1 cellular context compared by ENCODE assay signal in the genomic region with DNA sequence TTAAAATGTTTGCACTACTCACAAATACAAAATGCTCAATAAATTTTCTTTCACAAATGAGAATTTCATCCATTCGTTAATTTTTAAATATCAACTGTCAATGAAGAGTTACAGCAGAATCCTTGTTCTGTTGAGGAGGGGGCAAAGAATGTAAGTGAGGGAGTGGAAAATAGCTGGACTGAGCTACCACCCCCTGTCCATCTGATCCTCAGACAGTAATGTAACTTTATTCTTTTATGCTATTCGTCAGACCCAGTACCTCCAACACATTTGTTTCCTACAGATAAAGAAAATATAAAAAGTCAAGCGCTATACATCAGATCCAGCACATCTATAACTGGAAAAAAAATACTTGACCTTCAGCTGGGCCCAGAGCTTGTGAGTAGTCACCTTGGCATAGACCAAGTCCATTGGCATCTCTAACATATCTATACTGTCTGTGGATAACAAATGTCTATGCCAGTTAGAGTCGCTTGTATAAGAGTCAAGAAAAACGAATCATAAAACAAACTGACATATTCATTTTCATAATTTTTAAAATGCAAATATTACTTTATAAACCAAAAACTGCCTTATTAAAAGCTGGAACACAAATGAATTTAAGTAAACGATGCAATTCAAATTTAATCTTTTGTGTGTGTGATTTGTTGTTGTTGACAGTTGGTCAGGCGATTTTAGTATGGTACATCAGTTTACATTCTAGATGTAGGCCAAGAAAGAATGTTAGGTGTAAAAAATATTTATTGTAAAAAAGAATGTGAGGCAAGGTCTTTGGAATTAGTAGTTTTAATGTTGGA.
A peak's percentile ranks its signal among the peaks of the same experiment; 100 is the strongest.
TF ChIP-seq lines count a peak whose summit lies in the region.

No MANE protein-coding gene starts in this region.

TF ChIP-seq in K562, 482 proteins besides CTCF, POLR2A, EP300 and RAD21 (continued from another document and continues in another):
- TF ChIP-seq, protein P1, sequence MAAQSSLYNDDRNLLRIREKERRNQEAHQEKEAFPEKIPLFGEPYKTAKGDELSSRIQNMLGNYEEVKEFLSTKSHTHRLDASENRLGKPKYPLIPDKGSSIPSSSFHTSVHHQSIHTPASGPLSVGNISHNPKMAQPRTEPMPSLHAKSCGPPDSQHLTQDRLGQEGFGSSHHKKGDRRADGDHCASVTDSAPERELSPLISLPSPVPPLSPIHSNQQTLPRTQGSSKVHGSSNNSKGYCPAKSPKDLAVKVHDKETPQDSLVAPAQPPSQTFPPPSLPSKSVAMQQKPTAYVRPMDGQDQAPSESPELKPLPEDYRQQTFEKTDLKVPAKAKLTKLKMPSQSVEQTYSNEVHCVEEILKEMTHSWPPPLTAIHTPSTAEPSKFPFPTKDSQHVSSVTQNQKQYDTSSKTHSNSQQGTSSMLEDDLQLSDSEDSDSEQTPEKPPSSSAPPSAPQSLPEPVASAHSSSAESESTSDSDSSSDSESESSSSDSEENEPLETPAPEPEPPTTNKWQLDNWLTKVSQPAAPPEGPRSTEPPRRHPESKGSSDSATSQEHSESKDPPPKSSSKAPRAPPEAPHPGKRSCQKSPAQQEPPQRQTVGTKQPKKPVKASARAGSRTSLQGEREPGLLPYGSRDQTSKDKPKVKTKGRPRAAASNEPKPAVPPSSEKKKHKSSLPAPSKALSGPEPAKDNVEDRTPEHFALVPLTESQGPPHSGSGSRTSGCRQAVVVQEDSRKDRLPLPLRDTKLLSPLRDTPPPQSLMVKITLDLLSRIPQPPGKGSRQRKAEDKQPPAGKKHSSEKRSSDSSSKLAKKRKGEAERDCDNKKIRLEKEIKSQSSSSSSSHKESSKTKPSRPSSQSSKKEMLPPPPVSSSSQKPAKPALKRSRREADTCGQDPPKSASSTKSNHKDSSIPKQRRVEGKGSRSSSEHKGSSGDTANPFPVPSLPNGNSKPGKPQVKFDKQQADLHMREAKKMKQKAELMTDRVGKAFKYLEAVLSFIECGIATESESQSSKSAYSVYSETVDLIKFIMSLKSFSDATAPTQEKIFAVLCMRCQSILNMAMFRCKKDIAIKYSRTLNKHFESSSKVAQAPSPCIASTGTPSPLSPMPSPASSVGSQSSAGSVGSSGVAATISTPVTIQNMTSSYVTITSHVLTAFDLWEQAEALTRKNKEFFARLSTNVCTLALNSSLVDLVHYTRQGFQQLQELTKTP (IDR thresholded peaks at IDR 0.05; ENCODE audit: low read depth in 1 of 2, partially characterized antibody in 2 of 2) = peak; percentile 51 to 52
- no peak for TF ChIP-seq HMG20B (CRISPR knock-in tag; IDR thresholded peaks at IDR 0.05)
- TF ChIP-seq PML (IDR thresholded peaks at IDR 0.05; ENCODE audit: low read length) = peak; percentile 12; the same call in 1 of the 2 replicates
- TF ChIP-seq RCOR1 (IDR thresholded peaks at IDR 0.05; ENCODE audit: borderline replicate concordance in 1 of 2, low read depth in 2 of 2, low read length in 2 of 2) = no peak
- TF ChIP-seq CREM (IDR thresholded peaks at IDR 0.05; ENCODE audit: low read depth) = no peak
- TF ChIP-seq ZNF589 (CRISPR knock-in tag; IDR thresholded peaks at IDR 0.05; ENCODE audit: low read depth) = no peak
- TF ChIP-seq SRF (CRISPR knock-in tag; IDR thresholded peaks at IDR 0.05) = peak in 1 of 2 experiments; percentile 30; a peak in 1 of 4 replicates
- TF ChIP-seq, protein P2, sequence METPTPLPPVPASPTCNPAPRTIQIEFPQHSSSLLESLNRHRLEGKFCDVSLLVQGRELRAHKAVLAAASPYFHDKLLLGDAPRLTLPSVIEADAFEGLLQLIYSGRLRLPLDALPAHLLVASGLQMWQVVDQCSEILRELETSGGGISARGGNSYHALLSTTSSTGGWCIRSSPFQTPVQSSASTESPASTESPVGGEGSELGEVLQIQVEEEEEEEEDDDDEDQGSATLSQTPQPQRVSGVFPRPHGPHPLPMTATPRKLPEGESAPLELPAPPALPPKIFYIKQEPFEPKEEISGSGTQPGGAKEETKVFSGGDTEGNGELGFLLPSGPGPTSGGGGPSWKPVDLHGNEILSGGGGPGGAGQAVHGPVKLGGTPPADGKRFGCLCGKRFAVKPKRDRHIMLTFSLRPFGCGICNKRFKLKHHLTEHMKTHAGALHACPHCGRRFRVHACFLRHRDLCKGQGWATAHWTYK (CRISPR knock-in tag; IDR thresholded peaks at IDR 0.05) = no peak
- TF ChIP-seq, protein P3, sequence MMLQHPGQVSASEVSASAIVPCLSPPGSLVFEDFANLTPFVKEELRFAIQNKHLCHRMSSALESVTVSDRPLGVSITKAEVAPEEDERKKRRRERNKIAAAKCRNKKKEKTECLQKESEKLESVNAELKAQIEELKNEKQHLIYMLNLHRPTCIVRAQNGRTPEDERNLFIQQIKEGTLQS (IDR thresholded peaks at IDR 0.05) = no peak
- TF ChIP-seq, protein P3 (CRISPR knock-in tag; conservative IDR thresholded peaks at IDR 0.05) = no peak
- TF ChIP-seq HCFC1 (IDR thresholded peaks at IDR 0.05; ENCODE audit: low read depth, low read length) = no peak
- TF ChIP-seq, protein P4, sequence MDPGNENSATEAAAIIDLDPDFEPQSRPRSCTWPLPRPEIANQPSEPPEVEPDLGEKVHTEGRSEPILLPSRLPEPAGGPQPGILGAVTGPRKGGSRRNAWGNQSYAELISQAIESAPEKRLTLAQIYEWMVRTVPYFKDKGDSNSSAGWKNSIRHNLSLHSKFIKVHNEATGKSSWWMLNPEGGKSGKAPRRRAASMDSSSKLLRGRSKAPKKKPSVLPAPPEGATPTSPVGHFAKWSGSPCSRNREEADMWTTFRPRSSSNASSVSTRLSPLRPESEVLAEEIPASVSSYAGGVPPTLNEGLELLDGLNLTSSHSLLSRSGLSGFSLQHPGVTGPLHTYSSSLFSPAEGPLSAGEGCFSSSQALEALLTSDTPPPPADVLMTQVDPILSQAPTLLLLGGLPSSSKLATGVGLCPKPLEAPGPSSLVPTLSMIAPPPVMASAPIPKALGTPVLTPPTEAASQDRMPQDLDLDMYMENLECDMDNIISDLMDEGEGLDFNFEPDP (CRISPR knock-in tag; IDR thresholded peaks at IDR 0.05) = 0 out of 2 replicates have a peak, but pooled peaks have one; percentile 1
- TF ChIP-seq, protein P5, sequence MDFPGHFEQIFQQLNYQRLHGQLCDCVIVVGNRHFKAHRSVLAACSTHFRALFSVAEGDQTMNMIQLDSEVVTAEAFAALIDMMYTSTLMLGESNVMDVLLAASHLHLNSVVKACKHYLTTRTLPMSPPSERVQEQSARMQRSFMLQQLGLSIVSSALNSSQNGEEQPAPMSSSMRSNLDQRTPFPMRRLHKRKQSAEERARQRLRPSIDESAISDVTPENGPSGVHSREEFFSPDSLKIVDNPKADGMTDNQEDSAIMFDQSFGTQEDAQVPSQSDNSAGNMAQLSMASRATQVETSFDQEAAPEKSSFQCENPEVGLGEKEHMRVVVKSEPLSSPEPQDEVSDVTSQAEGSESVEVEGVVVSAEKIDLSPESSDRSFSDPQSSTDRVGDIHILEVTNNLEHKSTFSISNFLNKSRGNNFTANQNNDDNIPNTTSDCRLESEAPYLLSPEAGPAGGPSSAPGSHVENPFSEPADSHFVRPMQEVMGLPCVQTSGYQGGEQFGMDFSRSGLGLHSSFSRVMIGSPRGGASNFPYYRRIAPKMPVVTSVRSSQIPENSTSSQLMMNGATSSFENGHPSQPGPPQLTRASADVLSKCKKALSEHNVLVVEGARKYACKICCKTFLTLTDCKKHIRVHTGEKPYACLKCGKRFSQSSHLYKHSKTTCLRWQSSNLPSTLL (IDR thresholded peaks at IDR 0.05) = no peak
- no peak for TF ChIP-seq NFXL1 (CRISPR knock-in tag; IDR thresholded peaks at IDR 0.05)
- no peak for TF ChIP-seq HDAC6 (IDR thresholded peaks at IDR 0.05; ENCODE audit: low read depth, low read length)
- TF ChIP-seq CCNT2 (IDR thresholded peaks at IDR 0.05; ENCODE audit: borderline replicate concordance, extremely low read depth, insufficient read length, low read depth, low read length) = no peak
- TF ChIP-seq ZNF830 (CRISPR knock-in tag; IDR thresholded peaks at IDR 0.05) = no peak
- TF ChIP-seq MECOM (CRISPR knock-in tag; IDR thresholded peaks at IDR 0.05) = no peak
- no peak for TF ChIP-seq RB1 (IDR thresholded peaks at IDR 0.05; ENCODE audit: low read depth)
- TF ChIP-seq SIN3A (IDR thresholded peaks at IDR 0.05; ENCODE audit: borderline replicate concordance in 2 of 2, control insufficient read depth in 1 of 2, low read depth in 2 of 2, low read length in 2 of 2) = peak in 1 of 2 experiments; percentile 57; a peak in 1 of 4 replicates
- TF ChIP-seq, protein P6, sequence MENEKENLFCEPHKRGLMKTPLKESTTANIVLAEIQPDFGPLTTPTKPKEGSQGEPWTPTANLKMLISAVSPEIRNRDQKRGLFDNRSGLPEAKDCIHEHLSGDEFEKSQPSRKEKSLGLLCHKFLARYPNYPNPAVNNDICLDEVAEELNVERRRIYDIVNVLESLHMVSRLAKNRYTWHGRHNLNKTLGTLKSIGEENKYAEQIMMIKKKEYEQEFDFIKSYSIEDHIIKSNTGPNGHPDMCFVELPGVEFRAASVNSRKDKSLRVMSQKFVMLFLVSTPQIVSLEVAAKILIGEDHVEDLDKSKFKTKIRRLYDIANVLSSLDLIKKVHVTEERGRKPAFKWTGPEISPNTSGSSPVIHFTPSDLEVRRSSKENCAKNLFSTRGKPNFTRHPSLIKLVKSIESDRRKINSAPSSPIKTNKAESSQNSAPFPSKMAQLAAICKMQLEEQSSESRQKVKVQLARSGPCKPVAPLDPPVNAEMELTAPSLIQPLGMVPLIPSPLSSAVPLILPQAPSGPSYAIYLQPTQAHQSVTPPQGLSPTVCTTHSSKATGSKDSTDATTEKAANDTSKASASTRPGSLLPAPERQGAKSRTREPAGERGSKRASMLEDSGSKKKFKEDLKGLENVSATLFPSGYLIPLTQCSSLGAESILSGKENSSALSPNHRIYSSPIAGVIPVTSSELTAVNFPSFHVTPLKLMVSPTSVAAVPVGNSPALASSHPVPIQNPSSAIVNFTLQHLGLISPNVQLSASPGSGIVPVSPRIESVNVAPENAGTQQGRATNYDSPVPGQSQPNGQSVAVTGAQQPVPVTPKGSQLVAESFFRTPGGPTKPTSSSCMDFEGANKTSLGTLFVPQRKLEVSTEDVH (IDR thresholded peaks at IDR 0.05; ENCODE audit: low read depth, partially characterized antibody) = no peak
- TF ChIP-seq, protein P7, sequence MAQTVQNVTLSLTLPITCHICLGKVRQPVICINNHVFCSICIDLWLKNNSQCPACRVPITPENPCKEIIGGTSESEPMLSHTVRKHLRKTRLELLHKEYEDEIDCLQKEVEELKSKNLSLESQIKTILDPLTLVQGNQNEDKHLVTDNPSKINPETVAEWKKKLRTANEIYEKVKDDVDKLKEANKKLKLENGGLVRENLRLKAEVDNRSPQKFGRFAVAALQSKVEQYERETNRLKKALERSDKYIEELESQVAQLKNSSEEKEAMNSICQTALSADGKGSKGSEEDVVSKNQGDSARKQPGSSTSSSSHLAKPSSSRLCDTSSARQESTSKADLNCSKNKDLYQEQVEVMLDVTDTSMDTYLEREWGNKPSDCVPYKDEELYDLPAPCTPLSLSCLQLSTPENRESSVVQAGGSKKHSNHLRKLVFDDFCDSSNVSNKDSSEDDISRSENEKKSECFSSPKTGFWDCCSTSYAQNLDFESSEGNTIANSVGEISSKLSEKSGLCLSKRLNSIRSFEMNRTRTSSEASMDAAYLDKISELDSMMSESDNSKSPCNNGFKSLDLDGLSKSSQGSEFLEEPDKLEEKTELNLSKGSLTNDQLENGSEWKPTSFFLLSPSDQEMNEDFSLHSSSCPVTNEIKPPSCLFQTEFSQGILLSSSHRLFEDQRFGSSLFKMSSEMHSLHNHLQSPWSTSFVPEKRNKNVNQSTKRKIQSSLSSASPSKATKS (CRISPR knock-in tag; IDR thresholded peaks at IDR 0.05) = no peak
- TF ChIP-seq ZNF232 (CRISPR knock-in tag; IDR thresholded peaks at IDR 0.05) = no peak
- TF ChIP-seq ZNF778 (CRISPR knock-in tag; IDR thresholded peaks at IDR 0.05) = no peak
- TF ChIP-seq KLF6 (CRISPR knock-in tag; IDR thresholded peaks at IDR 0.05; ENCODE audit: borderline replicate concordance) = no peak
- TF ChIP-seq, protein P8, sequence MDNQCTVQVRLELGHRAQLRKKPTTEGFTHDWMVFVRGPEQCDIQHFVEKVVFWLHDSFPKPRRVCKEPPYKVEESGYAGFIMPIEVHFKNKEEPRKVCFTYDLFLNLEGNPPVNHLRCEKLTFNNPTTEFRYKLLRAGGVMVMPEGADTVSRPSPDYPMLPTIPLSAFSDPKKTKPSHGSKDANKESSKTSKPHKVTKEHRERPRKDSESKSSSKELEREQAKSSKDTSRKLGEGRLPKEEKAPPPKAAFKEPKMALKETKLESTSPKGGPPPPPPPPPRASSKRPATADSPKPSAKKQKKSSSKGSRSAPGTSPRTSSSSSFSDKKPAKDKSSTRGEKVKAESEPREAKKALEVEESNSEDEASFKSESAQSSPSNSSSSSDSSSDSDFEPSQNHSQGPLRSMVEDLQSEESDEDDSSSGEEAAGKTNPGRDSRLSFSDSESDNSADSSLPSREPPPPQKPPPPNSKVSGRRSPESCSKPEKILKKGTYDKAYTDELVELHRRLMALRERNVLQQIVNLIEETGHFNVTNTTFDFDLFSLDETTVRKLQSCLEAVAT (IDR thresholded peaks at IDR 0.05) = peak; percentile 86 to 88; a peak in 3 of 4 replicates
- no peak for TF ChIP-seq C11orf30 (IDR thresholded peaks at IDR 0.05; ENCODE audit: low read depth)
- TF ChIP-seq SNIP1 (IDR thresholded peaks at IDR 0.05; ENCODE audit: low read depth) = no peak
- no peak for TF ChIP-seq PHF20 (IDR thresholded peaks at IDR 0.05; ENCODE audit: partially characterized antibody)
- 0 out of 2 replicates have a peak, but pooled peaks have one; percentile 49 for TF ChIP-seq MTA3 (IDR thresholded peaks at IDR 0.05; ENCODE audit: borderline replicate concordance)
- no peak for TF ChIP-seq ZKSCAN3 (CRISPR knock-in tag; IDR thresholded peaks at IDR 0.05)
- TF ChIP-seq ZNF445 (CRISPR knock-in tag; IDR thresholded peaks at IDR 0.05; ENCODE audit: low read depth) = no peak
- TF ChIP-seq, protein P9, sequence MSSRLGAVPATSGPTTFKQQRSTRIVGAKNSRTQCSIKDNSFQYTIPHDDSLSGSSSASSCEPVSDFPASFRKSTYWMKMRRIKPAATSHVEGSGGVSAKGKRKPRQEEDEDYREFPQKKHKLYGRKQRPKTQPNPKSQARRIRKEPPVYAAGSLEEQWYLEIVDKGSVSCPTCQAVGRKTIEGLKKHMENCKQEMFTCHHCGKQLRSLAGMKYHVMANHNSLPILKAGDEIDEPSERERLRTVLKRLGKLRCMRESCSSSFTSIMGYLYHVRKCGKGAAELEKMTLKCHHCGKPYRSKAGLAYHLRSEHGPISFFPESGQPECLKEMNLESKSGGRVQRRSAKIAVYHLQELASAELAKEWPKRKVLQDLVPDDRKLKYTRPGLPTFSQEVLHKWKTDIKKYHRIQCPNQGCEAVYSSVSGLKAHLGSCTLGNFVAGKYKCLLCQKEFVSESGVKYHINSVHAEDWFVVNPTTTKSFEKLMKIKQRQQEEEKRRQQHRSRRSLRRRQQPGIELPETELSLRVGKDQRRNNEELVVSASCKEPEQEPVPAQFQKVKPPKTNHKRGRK (tag; IDR thresholded peaks at IDR 0.05) = no peak
- no peak for TF ChIP-seq HIVEP1 (CRISPR knock-in tag; IDR thresholded peaks at IDR 0.05)
- TF ChIP-seq TEAD2 (tag; IDR thresholded peaks at IDR 0.05) = no peak
